In the genomic region with DNA sequence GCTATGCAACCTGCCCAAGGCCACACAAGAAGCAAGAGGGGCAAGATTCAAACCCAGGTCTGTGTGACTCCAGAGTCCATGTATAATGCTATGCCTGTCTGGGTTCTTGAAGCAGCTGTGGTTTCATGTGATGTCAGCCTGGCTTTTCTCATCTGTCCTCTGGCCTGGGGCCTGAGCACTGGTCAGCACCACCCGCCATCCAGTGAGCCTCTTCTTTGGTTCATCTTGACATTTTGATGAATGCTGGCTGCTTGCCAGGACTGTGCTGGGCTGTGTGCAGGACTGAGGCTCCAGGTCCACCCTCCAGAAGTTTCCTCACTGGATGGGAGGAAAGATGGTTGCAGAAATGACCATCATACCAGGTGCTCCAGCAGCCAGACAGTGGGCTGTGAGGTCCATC, we compare ENCODE assay signal across 19 cellular contexts.
A peak's percentile ranks its signal among the peaks of the same experiment; 100 is the strongest.
DNase-seq lines count a peak whose midpoint lies in the region; ATAC-seq and TF ChIP-seq lines count a peak whose summit lies in the region.
"Had no signal": no experiment of that assay in that cellular context is flagged by ENCODE, and none has a peak within 500 bp of the region (broad histone marks: within the 10 kb centered on the region; RNA-seq: fewer than 3 reads in every experiment).

No MANE protein-coding gene starts in this region.

- DNase-seq in activated CD8-positive, alpha-beta memory T cell treated with anti-CD3 and anti-CD28 coated beads, Interleukin-2, amount 10 ng/mL, durations not matched to agents 7 days and 5 days, result peak; percentile 12
- no peak for DNase-seq in activated CD8-positive, alpha-beta memory T cell treated with anti-CD3 and anti-CD28 coated beads, Interleukin-2, amount 50 U/mL, for 4 hours
- DNase-seq in fibroblast of villous mesenchyme (ENCODE audit: low read depth), result peak; percentile 91
- DNase-seq in myocyte (ENCODE audit: low read depth), result peak; percentile 68
- peak; percentile 76 for DNase-seq in ureter (ENCODE audit: low spot score)
- no peak for DNase-seq in activated gamma-delta T cell treated with Interleukin-2 at 50 U/mL for 16 hours
- no peak for DNase-seq in NCI-H1436 (lab: John Stamatoyannopoulos, UW)
- DNase-seq: activated CD4-positive, CD25-positive, alpha-beta regulatory T cell; amniotic stem cell; central memory CD4-positive, alpha-beta T cell; effector CD4-positive, alpha-beta T cell; mucosa of descending colon; NCI-H1436 treated with DMSO at 0.1 percent for 48 hours; NCI-H2171 treated with DMSO at 0.1 percent for 48 hours; NCI-H69; stimulated activated CD4-positive, alpha-beta T cell treated with anti-CD3 and anti-CD28 coated beads, Interleukin-2, amount 100 ng/mL, for 24 hours; stimulated activated naive CD8-positive, alpha-beta T cell treated with anti-CD3 and anti-CD28 coated beads, Interleukin-15, amount 100 ng/mL, for 72 hours had no signal

- no peak for TF ChIP-seq CTCF in fibroblast of villous mesenchyme (IDR thresholded peaks at IDR 0.05; ENCODE audit: insufficient read depth, low read depth, low read length)

- no peaks in the 10 kb centered on the region for H3K36me3 Mint-ChIP-seq in activated CD8-positive, alpha-beta memory T cell treated with anti-CD3 and anti-CD28 coated beads, Interleukin-2, amount 10 ng/mL, durations not matched to agents 7 days and 5 days

- H3K4me1 Mint-ChIP-seq in activated CD8-positive, alpha-beta memory T cell treated with anti-CD3 and anti-CD28 coated beads, Interleukin-2, amount 10 ng/mL, durations not matched to agents 7 days and 5 days, result peaks cover 15% of the 10 kb centered on the region

- no peak overlapping the region for H3K4me3 Mint-ChIP-seq in activated CD8-positive, alpha-beta memory T cell treated with anti-CD3 and anti-CD28 coated beads, Interleukin-2, amount 10 ng/mL, durations not matched to agents 7 days and 5 days
- H3K4me3 Mint-ChIP-seq: activated T-helper 17 cell treated with anti-CD3 and anti-CD28 coated beads, Interleukin-2, amount 50 U/mL, for 72 hours; stimulated activated naive CD8-positive, alpha-beta T cell treated with anti-CD3 and anti-CD28 coated beads, Interleukin-15, amount 100 ng/mL, for 72 hours had no signal

- no peak overlapping the region for H3K27ac Mint-ChIP-seq in activated CD8-positive, alpha-beta memory T cell treated with anti-CD3 and anti-CD28 coated beads, Interleukin-2, amount 10 ng/mL, durations not matched to agents 7 days and 5 days
- H3K27ac Mint-ChIP-seq: activated T-helper 17 cell treated with anti-CD3 and anti-CD28 coated beads, Interleukin-2, amount 50 U/mL, for 72 hours; stimulated activated naive CD8-positive, alpha-beta T cell treated with anti-CD3 and anti-CD28 coated beads, Interleukin-15, amount 100 ng/mL, for 72 hours had no signal

- no peak overlapping the region for H3K4me3 ChIP-seq in fibroblast of villous mesenchyme (ENCODE audit: low read depth, low read length)
- H3K4me3 ChIP-seq: mucosa of descending colon had no signal

- peaks cover 15% of the 10 kb centered on the region for H3K27me3 Mint-ChIP-seq in activated CD8-positive, alpha-beta memory T cell treated with anti-CD3 and anti-CD28 coated beads, Interleukin-2, amount 10 ng/mL, durations not matched to agents 7 days and 5 days
- H3K27me3 Mint-ChIP-seq: activated T-helper 17 cell treated with anti-CD3 and anti-CD28 coated beads, Interleukin-2, amount 50 U/mL, for 72 hours had no signal

- no peaks in the 10 kb centered on the region for H3K9me3 Mint-ChIP-seq in activated CD8-positive, alpha-beta memory T cell treated with anti-CD3 and anti-CD28 coated beads, Interleukin-2, amount 10 ng/mL, durations not matched to agents 7 days and 5 days (ENCODE audit: low read depth)
- H3K9me3 Mint-ChIP-seq: activated T-helper 17 cell treated with anti-CD3 and anti-CD28 coated beads, Interleukin-2, amount 50 U/mL, for 72 hours; stimulated activated naive CD8-positive, alpha-beta T cell treated with anti-CD3 and anti-CD28 coated beads, Interleukin-15, amount 100 ng/mL, for 72 hours had no signal

- CTCF ChIA-PET in activated CD8-positive, alpha-beta memory T cell treated with anti-CD3 and anti-CD28 coated beads, Interleukin-2, amount 10 ng/mL, durations not matched to agents 7 days and 5 days (lab: Charles Lee), result interaction anchor here (1.9 kb wide), 1 partner anchor 27 kb away, joined by 4 read pairs; no protein-coding TSS in a partner anchor

- ATAC-seq in activated CD8-positive, alpha-beta memory T cell treated with anti-CD3 and anti-CD28 coated beads, Interleukin-2, amount 10 ng/mL, durations not matched to agents 7 days and 5 days, result no peak
- no peak for ATAC-seq in HG02981 (IDR thresholded peaks at IDR 0.05; ENCODE audit: unreplicated experiment)
- ATAC-seq: activated T-helper 17 cell treated with anti-CD3 and anti-CD28 coated beads, Interleukin-2, amount 50 U/mL, for 72 hours; mucosa of descending colon; stimulated activated naive CD8-positive, alpha-beta T cell treated with anti-CD3 and anti-CD28 coated beads, Interleukin-15, amount 100 ng/mL, for 72 hours had no signal

Comparison
In these comparisons a context has a peak if more than half of its experiments do, and no peak if none do; other contexts are left out.
1. DNase-seq: peak in activated CD8-positive, alpha-beta memory T cell treated with anti-CD3 and anti-CD28 coated beads, Interleukin-2, amount 10 ng/mL, durations not matched to agents 7 days and 5 days (single experiment), fibroblast of villous mesenchyme (single experiment), myocyte (single experiment) and ureter (single experiment); none in activated CD8-positive, alpha-beta memory T cell treated with anti-CD3 and anti-CD28 coated beads, Interleukin-2, amount 50 U/mL, for 4 hours (single experiment), activated gamma-delta T cell treated with Interleukin-2 at 50 U/mL for 16 hours (single experiment) and NCI-H1436 (single experiment).